Comparison of ENCODE assay signal across 9 cellular contexts in the genomic region with DNA sequence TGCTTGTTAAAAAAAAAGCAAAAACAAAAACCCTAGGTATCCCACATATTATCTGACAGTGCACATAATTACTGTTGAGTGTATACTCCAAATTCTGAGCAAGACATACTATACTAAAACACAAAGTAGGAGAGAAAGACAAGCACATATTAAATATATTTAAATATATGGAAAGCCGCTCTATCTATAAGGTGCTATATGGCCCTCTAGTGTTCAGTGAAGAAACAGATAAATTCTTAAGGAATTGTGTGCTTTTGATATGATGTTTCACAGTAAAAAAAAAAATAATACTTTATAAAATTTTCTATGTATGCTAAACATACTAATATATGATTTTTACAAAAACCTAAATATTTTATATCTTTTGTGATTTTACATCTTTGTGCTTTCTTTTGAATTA.
DNase-seq lines count a peak whose midpoint lies in the region; ATAC-seq, FAIRE-seq and TF ChIP-seq lines count a peak whose summit lies in the region.
"Had no signal": no experiment of that assay in that cellular context is flagged by ENCODE, and none has a peak within 500 bp of the region (broad histone marks: within the 10 kb centered on the region; RNA-seq: fewer than 3 reads in every experiment).

No MANE protein-coding gene starts in this region.

- H4K20me1 ChIP-seq in PC-9 (ENCODE audit: insufficient read depth), result peaks cover 2% of the 10 kb centered on the region; the same call in 1 of the 2 replicates

- DNase-seq in GM12864 (ENCODE audit: low read depth), result no peak
- DNase-seq in PC-9, result no peak
- peak; percentile 39 for DNase-seq in fibroblast of pulmonary artery (ENCODE audit: low read depth)
- DNase-seq in stimulated activated CD4-positive, alpha-beta T cell treated with anti-CD3 and anti-CD28 coated beads, Interleukin-2, amount 100 ng/mL, for 24 hours, result no peak
- DNase-seq in urothelium cell line (ENCODE audit: low spot score), result no peak

- no peaks in the 10 kb centered on the region for H3K9me2 ChIP-seq in PC-9 (ENCODE audit: insufficient read depth)

- ATAC-seq in HG02970 (IDR thresholded peaks at IDR 0.05; ENCODE audit: low FRiP score, unreplicated experiment), result no peak
- ATAC-seq in GM18502 (IDR thresholded peaks at IDR 0.05; ENCODE audit: poor library complexity, unreplicated experiment), result no peak

- H3K27me3 ChIP-seq in PC-9 (ENCODE audit: insufficient read depth, low read depth), result no peaks in the 10 kb centered on the region

- H3K79me2 ChIP-seq in PC-9 (ENCODE audit: low read depth), result no peaks in the 10 kb centered on the region; the same call in 1 of the 2 replicates

- H3K4me3 ChIP-seq in GM12864 (ENCODE audit: low read depth, low read length) (no peak overlapping the region), PC-9 (no peak overlapping the region), fibroblast of pulmonary artery (replicated peaks; ENCODE audit: low read depth, low read length) (no peak overlapping the region)

- no peaks in the 10 kb centered on the region for H3F3A ChIP-seq in PC-9 (ENCODE audit: insufficient read depth, low read depth)

- POLR2A ChIA-PET in PC-9 (lab: Charles Lee; ENCODE audit: unreplicated experiment), result no interaction called here

- no TSS peak for BruUV-seq in PC-9 (replicated peaks; lab: Mats Ljungman, UMichigan)

- CTCF ChIA-PET in PC-9 (lab: Charles Lee), result no interaction called here

- H3K36me3 ChIP-seq in PC-9 (ENCODE audit: low read depth), result no peaks in the 10 kb centered on the region

- no peak overlapping the region for H3K27ac ChIP-seq in PC-9

- no peaks in the 10 kb centered on the region for H3K9me3 ChIP-seq in PC-9 (ENCODE audit: insufficient read depth, low read depth)

- intact Hi-C loops in PC-9 (cut with micrococcal nuclease; ENCODE audit: unreplicated experiment), result no loop called here

- TF ChIP-seq CTCF in GM12864 (IDR thresholded peaks at IDR 0.05; ENCODE audit: low read depth, low read length, missing control alignments) (peak; percentile 8), PC-9 (conservative IDR thresholded peaks at IDR 0.05) (peak; percentile 52), fibroblast of pulmonary artery (IDR thresholded peaks at IDR 0.05; ENCODE audit: low read length, missing control alignments) (peak; percentile 43)

- no peak overlapping the region for H3K4me2 ChIP-seq in PC-9

- H3K4me1 ChIP-seq in PC-9 (replicated peaks; ENCODE audit: insufficient read depth), result no peaks in the 10 kb centered on the region

- FAIRE-seq in A204.1 (lab: Jason Lieb, UNC), result peak; percentile 97
- no peak for FAIRE-seq in urothelium cell line (lab: Jason Lieb, UNC)
- FAIRE-seq: H54 had no signal

- no peak overlapping the region for H2AFZ ChIP-seq in PC-9
